Comparison of ENCODE assay signal across 1 cellular context in the genomic region with DNA sequence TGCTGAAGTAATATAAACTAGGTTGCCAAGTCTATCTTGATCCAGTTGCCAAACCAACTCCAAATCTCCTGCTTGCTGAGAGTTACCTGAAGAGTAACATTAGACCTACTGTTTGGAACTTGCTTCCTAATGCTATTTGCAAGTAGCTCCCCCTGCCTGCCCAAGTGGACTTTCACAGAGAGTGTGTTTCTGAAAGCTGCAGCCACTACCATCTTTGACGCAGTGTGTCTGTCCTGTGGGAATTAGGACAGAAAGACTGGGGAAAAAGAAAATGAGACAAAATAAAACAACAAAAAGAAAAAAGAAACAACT.
TF ChIP-seq lines count a peak whose summit lies in the region.

No MANE protein-coding gene starts in this region.

TF ChIP-seq in WTC11, 78 proteins besides CTCF, POLR2A, EP300 and RAD21 (continued from another document):
- TF ChIP-seq, protein P1, sequence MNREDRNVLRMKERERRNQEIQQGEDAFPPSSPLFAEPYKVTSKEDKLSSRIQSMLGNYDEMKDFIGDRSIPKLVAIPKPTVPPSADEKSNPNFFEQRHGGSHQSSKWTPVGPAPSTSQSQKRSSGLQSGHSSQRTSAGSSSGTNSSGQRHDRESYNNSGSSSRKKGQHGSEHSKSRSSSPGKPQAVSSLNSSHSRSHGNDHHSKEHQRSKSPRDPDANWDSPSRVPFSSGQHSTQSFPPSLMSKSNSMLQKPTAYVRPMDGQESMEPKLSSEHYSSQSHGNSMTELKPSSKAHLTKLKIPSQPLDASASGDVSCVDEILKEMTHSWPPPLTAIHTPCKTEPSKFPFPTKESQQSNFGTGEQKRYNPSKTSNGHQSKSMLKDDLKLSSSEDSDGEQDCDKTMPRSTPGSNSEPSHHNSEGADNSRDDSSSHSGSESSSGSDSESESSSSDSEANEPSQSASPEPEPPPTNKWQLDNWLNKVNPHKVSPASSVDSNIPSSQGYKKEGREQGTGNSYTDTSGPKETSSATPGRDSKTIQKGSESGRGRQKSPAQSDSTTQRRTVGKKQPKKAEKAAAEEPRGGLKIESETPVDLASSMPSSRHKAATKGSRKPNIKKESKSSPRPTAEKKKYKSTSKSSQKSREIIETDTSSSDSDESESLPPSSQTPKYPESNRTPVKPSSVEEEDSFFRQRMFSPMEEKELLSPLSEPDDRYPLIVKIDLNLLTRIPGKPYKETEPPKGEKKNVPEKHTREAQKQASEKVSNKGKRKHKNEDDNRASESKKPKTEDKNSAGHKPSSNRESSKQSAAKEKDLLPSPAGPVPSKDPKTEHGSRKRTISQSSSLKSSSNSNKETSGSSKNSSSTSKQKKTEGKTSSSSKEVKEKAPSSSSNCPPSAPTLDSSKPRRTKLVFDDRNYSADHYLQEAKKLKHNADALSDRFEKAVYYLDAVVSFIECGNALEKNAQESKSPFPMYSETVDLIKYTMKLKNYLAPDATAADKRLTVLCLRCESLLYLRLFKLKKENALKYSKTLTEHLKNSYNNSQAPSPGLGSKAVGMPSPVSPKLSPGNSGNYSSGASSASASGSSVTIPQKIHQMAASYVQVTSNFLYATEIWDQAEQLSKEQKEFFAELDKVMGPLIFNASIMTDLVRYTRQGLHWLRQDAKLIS (CRISPR knock-in tag; IDR thresholded peaks at IDR 0.05; ENCODE audit: borderline replicate concordance) = no peak
- no peak for TF ChIP-seq ZNF512 (CRISPR knock-in tag; IDR thresholded peaks at IDR 0.05; ENCODE audit: borderline replicate concordance)
- no peak for TF ChIP-seq JAZF1 (CRISPR knock-in tag; IDR thresholded peaks at IDR 0.05)
TF ChIP-seq in WTC11: peak in this region for 0.
